Comparison of ENCODE assay signal across 1 cellular context in genomic region chr17:42270596-42270995, GRCh38.
TF ChIP-seq lines count a peak whose summit lies in the region.

No MANE protein-coding gene starts in this region.

TF ChIP-seq in K562, 482 proteins besides CTCF, POLR2A, EP300 and RAD21 (continued from another document):
- TF ChIP-seq AFF1 (IDR thresholded peaks at IDR 0.05; ENCODE audit: low read depth in 1 of 2, partially characterized antibody in 2 of 2) = peak in 1 of 2 experiments; percentile 21
- no peak for TF ChIP-seq ZNF511 (CRISPR knock-in tag; IDR thresholded peaks at IDR 0.05)
- TF ChIP-seq ZFP36 (IDR thresholded peaks at IDR 0.05; ENCODE audit: low read depth, low read length, partially characterized antibody) = peak; percentile 33
- no peak for TF ChIP-seq KLF6 (CRISPR knock-in tag; IDR thresholded peaks at IDR 0.05; ENCODE audit: borderline replicate concordance)
- TF ChIP-seq MLLT1 (IDR thresholded peaks at IDR 0.05) = peak; percentile 51 to 59; a peak in 3 of 4 replicates
- no peak for TF ChIP-seq RBM22 (IDR thresholded peaks at IDR 0.05; ENCODE audit: low read depth, low read length, poor library complexity, severe bottlenecking)
- TF ChIP-seq, protein P1, sequence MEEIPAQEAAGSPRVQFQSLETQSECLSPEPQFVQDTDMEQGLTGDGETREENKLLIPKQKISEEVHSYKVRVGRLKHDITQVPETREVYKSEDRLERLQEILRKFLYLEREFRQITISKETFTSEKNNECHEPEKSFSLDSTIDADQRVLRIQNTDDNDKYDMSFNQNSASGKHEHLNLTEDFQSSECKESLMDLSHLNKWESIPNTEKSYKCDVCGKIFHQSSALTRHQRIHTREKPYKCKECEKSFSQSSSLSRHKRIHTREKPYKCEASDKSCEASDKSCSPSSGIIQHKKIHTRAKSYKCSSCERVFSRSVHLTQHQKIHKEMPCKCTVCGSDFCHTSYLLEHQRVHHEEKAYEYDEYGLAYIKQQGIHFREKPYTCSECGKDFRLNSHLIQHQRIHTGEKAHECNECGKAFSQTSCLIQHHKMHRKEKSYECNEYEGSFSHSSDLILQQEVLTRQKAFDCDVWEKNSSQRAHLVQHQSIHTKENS (CRISPR knock-in tag; IDR thresholded peaks at IDR 0.05) = no peak
- TF ChIP-seq ZNF239 (CRISPR knock-in tag; IDR thresholded peaks at IDR 0.05) = no peak
- TF ChIP-seq MNT (conservative IDR thresholded peaks at IDR 0.05) = no peak
- TF ChIP-seq L3MBTL2 (IDR thresholded peaks at IDR 0.05) = peak; percentile 24; the same call in 1 of the 2 replicates
- TF ChIP-seq SAFB2 (IDR thresholded peaks at IDR 0.05; ENCODE audit: borderline replicate concordance, low read depth, low read length, severe bottlenecking) = no peak
- TF ChIP-seq ZFX (CRISPR knock-in tag; IDR thresholded peaks at IDR 0.05) = no peak
- TF ChIP-seq HDGF (IDR thresholded peaks at IDR 0.05) = no peak
- no peak for TF ChIP-seq KDM4B (IDR thresholded peaks at IDR 0.05; ENCODE audit: borderline replicate concordance in 2 of 2, low read depth in 1 of 2)
- TF ChIP-seq, protein P2, sequence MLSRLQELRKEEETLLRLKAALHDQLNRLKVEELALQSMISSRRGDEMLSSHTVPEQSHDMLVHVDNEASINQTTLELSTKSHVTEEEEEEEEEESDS (CRISPR knock-in tag; IDR thresholded peaks at IDR 0.05) = no peak
- no peak for TF ChIP-seq RNF2 (IDR thresholded peaks at IDR 0.05)
- no peak for TF ChIP-seq ZNF140 (CRISPR knock-in tag; IDR thresholded peaks at IDR 0.05)
- no peak for TF ChIP-seq RFX1 (IDR thresholded peaks at IDR 0.05)
- no peak for TF ChIP-seq KLF10 (CRISPR knock-in tag; IDR thresholded peaks at IDR 0.05)
- TF ChIP-seq TAF7 (tag; IDR thresholded peaks at IDR 0.05) = no peak
- TF ChIP-seq RBM15 (IDR thresholded peaks at IDR 0.05; ENCODE audit: insufficient read depth, low read length) = no peak
- no peak for TF ChIP-seq NBN (IDR thresholded peaks at IDR 0.05; ENCODE audit: low read depth)
- no peak for TF ChIP-seq ATF2 (CRISPR knock-in tag; IDR thresholded peaks at IDR 0.05)
- no peak for TF ChIP-seq NFIX (CRISPR knock-in tag; IDR thresholded peaks at IDR 0.05; ENCODE audit: low read depth)
- no peak for TF ChIP-seq ZNF41 (CRISPR knock-in tag; conservative IDR thresholded peaks at IDR 0.05)
- 0 out of 2 replicates have a peak, but pooled peaks have one; percentile 17 for TF ChIP-seq DMBX1 (CRISPR knock-in tag; IDR thresholded peaks at IDR 0.05; ENCODE audit: borderline replicate concordance)
- TF ChIP-seq PURB (CRISPR knock-in tag; IDR thresholded peaks at IDR 0.05; ENCODE audit: low read depth) = no peak
- TF ChIP-seq XRCC5 (IDR thresholded peaks at IDR 0.05; ENCODE audit: low read depth, low read length) = no peak
- no peak for TF ChIP-seq SRSF3 (IDR thresholded peaks at IDR 0.05; ENCODE audit: insufficient read depth, low read length)
- TF ChIP-seq ZNF384 (IDR thresholded peaks at IDR 0.05; ENCODE audit: low read depth, low read length) = no peak
- TF ChIP-seq NR2C2 (CRISPR knock-in tag; IDR thresholded peaks at IDR 0.05) = no peak
- TF ChIP-seq NR2C2 (tag; IDR thresholded peaks at IDR 0.05) = 0 out of 2 replicates have a peak, but pooled peaks have one; percentile 1
- no peak for TF ChIP-seq YBX1 (IDR thresholded peaks at IDR 0.05)
- TF ChIP-seq KDM1A (IDR thresholded peaks at IDR 0.05) = no peak
